In genomic region chrX:131704136-131704695, GRCh38 we compare ENCODE assay signal across 8 cellular contexts.
DNase-seq lines count a peak whose midpoint lies in the region; ATAC-seq, FAIRE-seq and TF ChIP-seq lines count a peak whose summit lies in the region.

No MANE protein-coding gene starts in this region.

- TF ChIP-seq EP300 in A549 (IDR thresholded peaks at IDR 0.05): no peak

- CTCF ChIA-PET in A549 (lab: Yijun Ruan, JAX): interaction anchor here (0.6 to 2.1 kb wide), 7 partner anchors 9 to 59 kb away, joined by 3 to 8 read pairs (median 4); no protein-coding TSS in a partner anchor

- POLR2A ChIA-PET in A549 (lab: Yijun Ruan, JAX): no interaction called here

- peak; percentile 88 to 90 for TF ChIP-seq RAD21 in A549 (conservative IDR thresholded peaks at IDR 0.05 in 1 of 2, IDR thresholded peaks at IDR 0.05 in 1 of 2)

- peak overlapping the region; percentile 72 for H3K4me3 ChIP-seq in A549
- H3K4me3 ChIP-seq in Jurkat, Clone E6-1 (ENCODE audit: low read length): no peak overlapping the region

- WGBS in A549 (ENCODE audit: missing lambda C conversion rate): under 1% methylated on average over 17 of the region's 17 CpGs

- TF ChIP-seq POLR2A in A549 (IDR thresholded peaks at IDR 0.05; ENCODE audit: low read length): no peak
- no peak for TF ChIP-seq POLR2A in GM18505 (IDR thresholded peaks at IDR 0.05; ENCODE audit: borderline replicate concordance, extremely low read depth, insufficient read depth, insufficient read length)

- TF ChIP-seq CTCF in A549 (IDR thresholded peaks at IDR 0.05): peak; percentile 68

- ATAC-seq in A549 (peak; percentile 92 to 95), GM18505 (IDR thresholded peaks at IDR 0.05; ENCODE audit: unreplicated experiment) (peak; percentile 55), HG03457 (IDR thresholded peaks at IDR 0.05; ENCODE audit: unreplicated experiment) (no peak)

- no peaks in the 10 kb centered on the region for H3K9me3 ChIP-seq in A549

- peak; percentile 99 for FAIRE-seq in A549 (lab: Jason Lieb, UNC)

- H3K4me2 ChIP-seq in A549: peak overlapping the region; percentile 90

- peaks cover 4% of the 10 kb centered on the region; the same call in 1 of the 3 replicates for H3K4me1 ChIP-seq in A549

- H3K27ac ChIP-seq in A549: peak overlapping the region; percentile 92 to 96

- DNase-seq in A549 (ENCODE audit: low read depth in 1 of 2, low spot score in 1 of 2) (peak; percentile 55 to 92), myocyte (ENCODE audit: low read depth) (peak; percentile 40), occipital lobe (lab: John Stamatoyannopoulos, UW) (no peak), pons (ENCODE audit: low spot score) (no peak)
- DNase-seq in Jurkat, Clone E6-1 (ENCODE audit: low read depth, low spot score): peak; percentile 14
- DNase-seq in activated gamma-delta T cell treated with anti-CD3 and anti-CD28 coated beads, Interleukin-2, amount 50 U/mL, for 16 hours (ENCODE audit: low read depth): peak; percentile 85

TF ChIP-seq in A549, 52 proteins besides CTCF, POLR2A, EP300 and RAD21:
- peak; percentile 60 for TF ChIP-seq SMC3 (IDR thresholded peaks at IDR 0.05)
- peak; percentile 62; the same call in 1 of the 3 replicates for TF ChIP-seq BCL3 (IDR thresholded peaks at IDR 0.05)
- TF ChIP-seq MAX (IDR thresholded peaks at IDR 0.05): peak; percentile 35; the same call in 1 of the 2 replicates
- peak; percentile 8 to 39; a peak in 3 of 5 replicates for TF ChIP-seq JUN (IDR thresholded peaks at IDR 0.05)
- no peak for TF ChIP-seq FOSL2 (IDR thresholded peaks at IDR 0.05)
- TF ChIP-seq FOSL2 (CRISPR knock-in tag; IDR thresholded peaks at IDR 0.05): no peak
- peak; percentile 99; the same call in 1 of the 2 replicates for TF ChIP-seq MAZ (IDR thresholded peaks at IDR 0.05; ENCODE audit: borderline replicate concordance, low read depth, low read length)
- no peak for TF ChIP-seq HMGXB4 (CRISPR knock-in tag; IDR thresholded peaks at IDR 0.05; ENCODE audit: borderline replicate concordance)

Comparison
In these comparisons a context has a peak if more than half of its experiments do, and no peak if none do; other contexts are left out.
1. DNase-seq: peak in A549 (2 of 2), Jurkat, Clone E6-1 (single experiment), activated gamma-delta T cell treated with anti-CD3 and anti-CD28 coated beads, Interleukin-2, amount 50 U/mL, for 16 hours (single experiment) and myocyte (single experiment); none in occipital lobe (single experiment) and pons (single experiment).